Comparison of ENCODE assay signal across 10 cellular contexts in the genomic region with DNA sequence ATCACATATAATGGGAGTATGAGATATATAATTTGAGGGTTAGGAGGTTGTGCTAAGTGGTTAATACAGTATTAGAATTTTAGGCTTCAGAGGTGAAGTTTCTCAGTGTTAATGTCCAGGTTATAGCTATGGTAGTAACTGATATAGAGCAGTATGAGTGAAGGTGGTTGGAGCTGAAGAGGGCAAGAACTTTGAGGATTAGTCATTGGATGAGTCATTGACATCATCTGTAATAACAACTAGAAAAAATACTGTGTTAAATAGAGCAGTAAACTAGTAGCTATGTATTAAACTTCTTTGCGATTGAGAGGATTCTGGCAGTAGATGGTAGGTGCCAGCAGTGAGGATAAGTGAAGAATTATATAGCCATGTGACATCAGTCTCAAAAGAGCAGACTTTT. TPM values are rescaled to one million over a fixed set of nuclear protein-coding genes. Genes with fewer than 3 reads are reported as not detected.
DNase-seq lines count a peak whose midpoint lies in the region; ATAC-seq and TF ChIP-seq lines count a peak whose summit lies in the region.
"Had no signal": no experiment of that assay in that cellular context is flagged by ENCODE, and none has a peak within 500 bp of the region (broad histone marks: within the 10 kb centered on the region; RNA-seq: fewer than 3 reads in every experiment).

No MANE protein-coding gene starts in this region.

- H4K20me1 ChIP-seq in SK-N-SH (ENCODE audit: insufficient read depth): peaks cover 19% of the 10 kb centered on the region; the same call in 1 of the 2 replicates

- H3K9me2 ChIP-seq in SK-N-SH: no peaks in the 10 kb centered on the region

- no peak for TF ChIP-seq POLR2A in sigmoid colon (IDR thresholded peaks at IDR 0.05)

- intact Hi-C loops in activated CD4-positive, alpha-beta T cell treated with anti-CD3 and anti-CD28 coated beads for 36 hours (cut with DNase I, micrococcal nuclease): no loop called here
- intact Hi-C loops in sigmoid colon (cut with DNase I): no loop called here

- peaks cover 62% of the 10 kb centered on the region for H3K79me2 ChIP-seq in SK-N-SH (ENCODE audit: insufficient read depth)

- no peaks in the 10 kb centered on the region for H3K9me3 Mint-ChIP-seq in activated CD4-positive, alpha-beta T cell treated with anti-CD3 and anti-CD28 coated beads for 36 hours (ENCODE audit: low read depth)
- H3K9me3 Mint-ChIP-seq: activated naive CD4-positive, alpha-beta T cell treated with anti-CD3 and anti-CD28 coated beads, Interleukin-2, amount 10 ng/mL, durations not matched to agents 7 days and 5 days had no signal

- H3K36me3 Mint-ChIP-seq in activated CD4-positive, alpha-beta T cell treated with anti-CD3 and anti-CD28 coated beads for 36 hours (ENCODE audit: low read depth): peaks cover 49% of the 10 kb centered on the region

- CTCF ChIA-PET in activated CD4-positive, alpha-beta T cell treated with anti-CD3 and anti-CD28 coated beads for 36 hours (lab: Charles Lee): interaction anchor here (0.6 to 2.5 kb wide), 4 partner anchors 12 to 653 kb away, joined by 3 to 17 read pairs (median 4); no protein-coding TSS in a partner anchor
- CTCF ChIA-PET in SK-N-SH (lab: Yijun Ruan, JAX): interaction anchor here (3.1 kb wide), 1 partner anchor 12 kb away, joined by 15 read pairs; no protein-coding TSS in a partner anchor

- no peak overlapping the region for H3K9ac ChIP-seq in SK-N-SH

- no peaks in the 10 kb centered on the region for H3K9me3 ChIP-seq in SK-N-SH
- H3K9me3 ChIP-seq in sigmoid colon: no peaks in the 10 kb centered on the region

- H3K4me1 Mint-ChIP-seq in activated CD4-positive, alpha-beta T cell treated with anti-CD3 and anti-CD28 coated beads for 36 hours: peaks cover 43% of the 10 kb centered on the region

- TF ChIP-seq CTCF in SK-N-SH (IDR thresholded peaks at IDR 0.05) (no peak), fibroblast of pulmonary artery (IDR thresholded peaks at IDR 0.05; ENCODE audit: low read length, missing control alignments) (no peak), sigmoid colon (IDR thresholded peaks at IDR 0.05) (no peak)

- TF ChIP-seq EP300 in SK-N-SH (IDR thresholded peaks at IDR 0.05; ENCODE audit: borderline replicate concordance in 1 of 2, low read depth in 1 of 2, low read length in 1 of 2) (peak in 1 of 2 experiments; percentile 41; a peak in 1 of 4 replicates), sigmoid colon (IDR thresholded peaks at IDR 0.05) (no peak)

- H3K4me3 ChIP-seq in SK-N-SH (ENCODE audit: low read depth in 2 of 2, low read length in 1 of 2): no peak overlapping the region
- no peak overlapping the region for H3K4me3 ChIP-seq in fibroblast of pulmonary artery (replicated peaks; ENCODE audit: low read depth, low read length)
- no peak overlapping the region for H3K4me3 ChIP-seq in sigmoid colon

- H3K27ac ChIP-seq in SK-N-SH (ENCODE audit: low read depth in 2 of 2, low read length in 1 of 2): peak overlapping the region in 1 of 2 experiments; percentile 78; a peak in 2 of 4 replicates
- H3K27ac ChIP-seq in sigmoid colon: no peak overlapping the region

- no peak for TF ChIP-seq RAD21 in SK-N-SH (IDR thresholded peaks at IDR 0.05; ENCODE audit: low read length)

- WGBS in SK-N-SH (ENCODE audit: low lambda C conversion rate): 48% methylated on average over 1 of the region's 1 CpG
- WGBS in sigmoid colon, 2 donors: 69 to 92% methylated on average over 1 of the region's 1 CpG

- H3K27me3 Mint-ChIP-seq in activated CD4-positive, alpha-beta T cell treated with anti-CD3 and anti-CD28 coated beads for 36 hours: no peaks in the 10 kb centered on the region
- H3K27me3 Mint-ChIP-seq: activated naive CD4-positive, alpha-beta T cell treated with anti-CD3 and anti-CD28 coated beads, Interleukin-2, amount 10 ng/mL, durations not matched to agents 7 days and 5 days had no signal

- peak overlapping the region; percentile 20; the same call in 1 of the 2 replicates for H3K4me2 ChIP-seq in SK-N-SH

- H3K27me3 ChIP-seq in SK-N-SH (ENCODE audit: insufficient read depth) (no peaks in the 10 kb centered on the region), sigmoid colon (no peaks in the 10 kb centered on the region)

- no peak for DNase-seq in activated CD4-positive, alpha-beta T cell treated with anti-CD3 and anti-CD28 coated beads for 36 hours
- no peak for DNase-seq in activated CD4-positive, alpha-beta T cell treated with anti-CD3 and anti-CD28 coated beads for 48 hours
- DNase-seq in SK-N-SH (no peak), fibroblast of pulmonary artery (ENCODE audit: low read depth) (peak; percentile 78), smooth muscle cell of the brain vasculature (ENCODE audit: low read depth, low spot score) (peak; percentile 70), sigmoid colon (no peak)
- no peak for DNase-seq in activated effector memory CD4-positive, alpha-beta T cell treated with anti-CD3 and anti-CD28 coated beads, Interleukin-2, amount 50 U/mL, for 16 hours
- DNase-seq: activated naive CD4-positive, alpha-beta T cell treated with anti-CD3 and anti-CD28 coated beads, Interleukin-2, amount 10 ng/mL, durations not matched to agents 7 days and 5 days; AML-193 had no signal

- POLR2A ChIA-PET in activated CD4-positive, alpha-beta T cell treated with anti-CD3 and anti-CD28 coated beads for 36 hours (lab: Charles Lee): interaction anchor here (0.6 kb wide), 1 partner anchor 45 kb away, joined by 5 read pairs; no protein-coding TSS in a partner anchor
- POLR2A ChIA-PET in SK-N-SH (lab: Yijun Ruan, JAX): interaction anchor here (1.3 kb wide), 1 partner anchor 62 kb away, joined by 4 read pairs; the partner anchor contains the start of gene CTDSPL2

- peak; percentile 94 for ATAC-seq in activated CD4-positive, alpha-beta T cell treated with anti-CD3 and anti-CD28 coated beads for 36 hours
- ATAC-seq in GM21367 (IDR thresholded peaks at IDR 0.05; ENCODE audit: unreplicated experiment): no peak

- H3K4me1 ChIP-seq in SK-N-SH (ENCODE audit: control insufficient read depth in 1 of 2, insufficient read depth in 2 of 2, low read depth in 1 of 2, low read length in 1 of 2) (peaks cover 0 to 16% of the 10 kb centered on the region in 2 experiments; a peak in 2 of 4 replicates), sigmoid colon (peaks cover 0 to 9% (median 7%) of the 10 kb centered on the region in 4 donors)

- H3K36me3 ChIP-seq in SK-N-SH (replicated peaks in 1 of 2; ENCODE audit: control insufficient read depth in 1 of 2, insufficient read depth in 2 of 2, low read length in 1 of 2): peaks cover 4 to 38% of the 10 kb centered on the region in 2 experiments
- H3K36me3 ChIP-seq in sigmoid colon: peaks cover 0 to 52% (median 6%) of the 10 kb centered on the region in 4 donors

- no peak overlapping the region for H3K4me3 Mint-ChIP-seq in activated CD4-positive, alpha-beta T cell treated with anti-CD3 and anti-CD28 coated beads for 36 hours
- H3K4me3 Mint-ChIP-seq: activated naive CD4-positive, alpha-beta T cell treated with anti-CD3 and anti-CD28 coated beads, Interleukin-2, amount 10 ng/mL, durations not matched to agents 7 days and 5 days had no signal

- H3K27ac Mint-ChIP-seq in activated CD4-positive, alpha-beta T cell treated with anti-CD3 and anti-CD28 coated beads for 36 hours: peak overlapping the region; percentile 71
- H3K27ac Mint-ChIP-seq: activated naive CD4-positive, alpha-beta T cell treated with anti-CD3 and anti-CD28 coated beads, Interleukin-2, amount 10 ng/mL, durations not matched to agents 7 days and 5 days had no signal

- H3F3A ChIP-seq in SK-N-SH (replicated peaks; ENCODE audit: insufficient read depth): peaks cover 18% of the 10 kb centered on the region

- H2AFZ ChIP-seq in SK-N-SH (ENCODE audit: low read depth): no peak overlapping the region

TF ChIP-seq in SK-N-SH, 30 proteins besides CTCF, POLR2A, EP300 and RAD21 (continues in another document):
- TF ChIP-seq CHD2 (IDR thresholded peaks at IDR 0.05; ENCODE audit: low read length, partially characterized antibody) (no peak), JUND (IDR thresholded peaks at IDR 0.05) (peak; percentile 96), RXRA (IDR thresholded peaks at IDR 0.05; ENCODE audit: borderline replicate concordance, low read depth) (peak; percentile 64; the same call in 1 of the 2 replicates), NRF1 (IDR thresholded peaks at IDR 0.05; ENCODE audit: low read depth, low read length) (no peak), RCOR1 (IDR thresholded peaks at IDR 0.05; ENCODE audit: low read length) (no peak), TEAD4 (IDR thresholded peaks at IDR 0.05; ENCODE audit: borderline replicate concordance, insufficient read depth) (0 out of 2 replicates have a peak, but pooled peaks have one; percentile 19), ZBTB33 (IDR thresholded peaks at IDR 0.05; ENCODE audit: borderline replicate concordance, low read depth) (no peak)
- TF ChIP-seq, protein P1, sequence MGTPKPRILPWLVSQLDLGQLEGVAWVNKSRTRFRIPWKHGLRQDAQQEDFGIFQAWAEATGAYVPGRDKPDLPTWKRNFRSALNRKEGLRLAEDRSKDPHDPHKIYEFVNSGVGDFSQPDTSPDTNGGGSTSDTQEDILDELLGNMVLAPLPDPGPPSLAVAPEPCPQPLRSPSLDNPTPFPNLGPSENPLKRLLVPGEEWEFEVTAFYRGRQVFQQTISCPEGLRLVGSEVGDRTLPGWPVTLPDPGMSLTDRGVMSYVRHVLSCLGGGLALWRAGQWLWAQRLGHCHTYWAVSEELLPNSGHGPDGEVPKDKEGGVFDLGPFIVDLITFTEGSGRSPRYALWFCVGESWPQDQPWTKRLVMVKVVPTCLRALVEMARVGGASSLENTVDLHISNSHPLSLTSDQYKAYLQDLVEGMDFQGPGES (IDR thresholded peaks at IDR 0.05; ENCODE audit: low read depth, low read length): no peak

RNA-seq across cellular contexts. Expression of gene EIF3J, which starts 47.5 kb away (rescaled TPM):
- total RNA-seq in activated CD4-positive, alpha-beta T cell treated with anti-CD3 and anti-CD28 coated beads for 36 hours: 100 to 1,000 TPM; 106 to 143 TPM
- polyA plus RNA-seq in SK-N-SH (2012; rRNA removed) (23.8 and 32.0 TPM in 2 replicates), sigmoid colon (10 to 100 TPM; 39.6 to 50.1 (median 44.2) TPM)
- 35.5 and 45.4 TPM in 2 replicates for polyA plus RNA-seq in SK-N-SH (2012; cell fraction: cytosol; rRNA removed)
- polyA plus RNA-seq in SK-N-SH (2012; cell fraction: nucleus; rRNA removed): 11.4 and 30.3 TPM in 2 replicates
- total RNA-seq in sigmoid colon: 10 to 100 TPM; 50.4 to 92.0 (median 56.7) TPM

Comparison
In these comparisons a context has a peak if more than half of its experiments do, and no peak if none do; other contexts are left out.
1. DNase-seq: peak in fibroblast of pulmonary artery (single experiment) and smooth muscle cell of the brain vasculature (single experiment); none in activated CD4-positive, alpha-beta T cell treated with anti-CD3 and anti-CD28 coated beads for 36 hours (single experiment), activated CD4-positive, alpha-beta T cell treated with anti-CD3 and anti-CD28 coated beads for 48 hours (single experiment), SK-N-SH (single experiment), activated effector memory CD4-positive, alpha-beta T cell treated with anti-CD3 and anti-CD28 coated beads, Interleukin-2, amount 50 U/mL, for 16 hours (single experiment) and sigmoid colon (single experiment).